In genomic region chr16:51441331-51441730, GRCh38 we compare ENCODE assay signal across 34 cellular contexts.
DNase-seq lines count a peak whose midpoint lies in the region; ATAC-seq and TF ChIP-seq lines count a peak whose summit lies in the region.
"Had no signal": no experiment of that assay in that cellular context is flagged by ENCODE, and none has a peak within 500 bp of the region (broad histone marks: within the 10 kb centered on the region; RNA-seq: fewer than 3 reads in every experiment).

No MANE protein-coding gene starts in this region.

- H3K9me3 ChIP-seq in cardiac muscle cell (ENCODE audit: low read depth) (no peaks in the 10 kb centered on the region), endodermal cell (ENCODE audit: control insufficient read depth, low read length) (no peaks in the 10 kb centered on the region), vagina (no peaks in the 10 kb centered on the region)
- H3K9me3 ChIP-seq: ascending aorta, lower lobe of right lung, ovary, Peyer's patch had no signal

- intact Hi-C loops in Right ventricle myocardium inferior (cut with DNase I) (no loop called here), vagina (cut with DNase I) (no loop called here)

- ATAC-seq in Right ventricle myocardium inferior (no peak), HG03442 (IDR thresholded peaks at IDR 0.05; ENCODE audit: unreplicated experiment) (no peak)
- ATAC-seq: activated CD4-positive, alpha-beta T cell treated with anti-CD3 and anti-CD28 coated beads for 36 hours; lower lobe of right lung; naive thymus-derived CD8-positive, alpha-beta T cell; stimulated activated memory B cell treated with anti-CD40 and anti-IgM and Interleukin-4, amounts not matched to agents 10 μg/mL and 1 μg/mL and 100 μg/mL, for 72 hours had no signal

- no peak for TF ChIP-seq POLR2A in vagina (IDR thresholded peaks at IDR 0.05)

- H3K27me3 Mint-ChIP-seq in endodermal cell (ENCODE audit: insufficient read depth) (no peaks in the 10 kb centered on the region), nephron (ENCODE audit: low read depth) (peaks cover 57% of the 10 kb centered on the region)

- H3K4me3 ChIP-seq in cardiac muscle cell (peak overlapping the region; percentile 5), endodermal cell (ENCODE audit: low read length) (peak overlapping the region; percentile 48), vagina (no peak overlapping the region)
- H3K4me3 ChIP-seq: ascending aorta, GM23248, lower lobe of right lung, ovary, Peyer's patch had no signal

- H3K36me3 Mint-ChIP-seq in endodermal cell (ENCODE audit: low read depth) (no peaks in the 10 kb centered on the region), nephron (ENCODE audit: low read depth) (no peaks in the 10 kb centered on the region)
- H3K36me3 Mint-ChIP-seq: activated naive CD8-positive, alpha-beta T cell treated with anti-CD3 and anti-CD28 coated beads, Interleukin-2, amount 10 ng/mL, durations not matched to agents 7 days and 5 days; CD14-positive monocyte; stimulated activated memory B cell treated with anti-CD40 and anti-IgM and Interleukin-4, amounts not matched to agents 10 μg/mL and 1 μg/mL and 100 μg/mL, for 72 hours had no signal

- H3K27ac Mint-ChIP-seq in endodermal cell (no peak overlapping the region), nephron (peak overlapping the region in 2 of 3 experiments; percentile 19 to 86)
- H3K27ac Mint-ChIP-seq: activated CD4-positive, alpha-beta T cell treated with anti-CD3 and anti-CD28 coated beads for 36 hours; activated naive CD8-positive, alpha-beta T cell treated with anti-CD3 and anti-CD28 coated beads, Interleukin-2, amount 10 ng/mL, durations not matched to agents 7 days and 5 days; HFFc6; naive thymus-derived CD8-positive, alpha-beta T cell; stimulated activated memory B cell treated with anti-CD40 and anti-IgM and Interleukin-4, amounts not matched to agents 10 μg/mL and 1 μg/mL and 100 μg/mL, for 72 hours had no signal

- no peak for DNase-seq in cardiac muscle cell (ENCODE audit: low read depth in 1 of 2, low spot score in 1 of 2)
- DNase-seq in Right ventricle myocardium inferior (ENCODE audit: missing footprints), result no peak
- no peak for DNase-seq in endodermal cell
- no peak for DNase-seq in vagina (ENCODE audit: extremely low spot score in 2 of 2)
- DNase-seq in cerebellar nuclear complex (lab: John Stamatoyannopoulos, UW), result no peak
- no peak for DNase-seq in iPS-NIHi11 (ENCODE audit: low spot score)
- DNase-seq: activated CD4-positive, alpha-beta T cell treated with anti-CD3 and anti-CD28 coated beads for 36 hours; activated effector memory CD4-positive, alpha-beta T cell treated with anti-CD3 and anti-CD28 coated beads, Interleukin-2, amount 50 U/mL, for 16 hours; activated naive CD8-positive, alpha-beta T cell treated with anti-CD3 and anti-CD28 coated beads, Interleukin-2, amount 10 ng/mL, durations not matched to agents 7 days and 5 days; activated T-cell treated with anti-CD3 and anti-CD28 coated beads, Interleukin-2, amount 50 U/mL, for 1 hour; Calu3; DMS79 treated with DMSO at 0.1 percent for 48 hours; effector CD4-positive, alpha-beta T cell; GF-D8; GM23248; HFFc6; KBM-7; lower lobe of right lung; naive thymus-derived CD8-positive, alpha-beta T cell; NCI-H1092 treated with DMSO at 0.1 percent for 48 hours; NCI-H187; NCI-H446 treated with DMSO at 0.1 percent for 48 hours; NCI-H774; ovary; Peyer's patch; retina; SHP77 treated with DMSO at 0.1 percent for 48 hours had no signal

- peak overlapping the region; percentile 42 for H3K4me3 Mint-ChIP-seq in endodermal cell
- no peak overlapping the region for H3K4me3 Mint-ChIP-seq in nephron
- H3K4me3 Mint-ChIP-seq: activated CD4-positive, alpha-beta T cell treated with anti-CD3 and anti-CD28 coated beads for 36 hours; activated naive CD8-positive, alpha-beta T cell treated with anti-CD3 and anti-CD28 coated beads, Interleukin-2, amount 10 ng/mL, durations not matched to agents 7 days and 5 days; HFFc6; naive thymus-derived CD8-positive, alpha-beta T cell; stimulated activated memory B cell treated with anti-CD40 and anti-IgM and Interleukin-4, amounts not matched to agents 10 μg/mL and 1 μg/mL and 100 μg/mL, for 72 hours had no signal

- 44 to 55% methylated on average over 1 to 4 of the region's 4 CpGs for WGBS in endodermal cell (ENCODE audit: insufficient coverage in 1 of 2, insufficient read length in 1 of 2), 2 experiments

- H3K9ac ChIP-seq in endodermal cell (ENCODE audit: extremely low read depth, low read length, poor library complexity, severe bottlenecking), result no peak overlapping the region
- H3K9ac ChIP-seq: GM23248 had no signal

- no peak for TF ChIP-seq CTCF in cardiac muscle cell (IDR thresholded peaks at IDR 0.05; ENCODE audit: low read depth, low read length)
- TF ChIP-seq CTCF in endodermal cell (conservative IDR thresholded peaks at IDR 0.05), result no peak
- TF ChIP-seq CTCF in nephron (IDR thresholded peaks at IDR 0.05; ENCODE audit: unreplicated experiment in 3 of 3), result no peak
- no peak for TF ChIP-seq CTCF in vagina (IDR thresholded peaks at IDR 0.05)

- H3K4me1 ChIP-seq in cardiac muscle cell (ENCODE audit: low read depth) (peaks cover 9% of the 10 kb centered on the region), endodermal cell (ENCODE audit: control insufficient read depth, insufficient read depth, low read length) (no peaks in the 10 kb centered on the region), vagina (peaks cover 25% of the 10 kb centered on the region)
- H3K4me1 ChIP-seq: ascending aorta, lower lobe of right lung, Peyer's patch had no signal

- H3K27ac ChIP-seq in cardiac muscle cell, result no peak overlapping the region
- peak overlapping the region; percentile 55 for H3K27ac ChIP-seq in endodermal cell (ENCODE audit: low read depth, low read length)
- H3K27ac ChIP-seq in vagina, result peak overlapping the region; percentile 65
- H3K27ac ChIP-seq: 22Rv1, ascending aorta, epithelial cell of prostate, GM23248, lower lobe of right lung, ovary, Peyer's patch had no signal

- no peaks in the 10 kb centered on the region for H3K36me3 ChIP-seq in cardiac muscle cell
- no peaks in the 10 kb centered on the region for H3K36me3 ChIP-seq in endodermal cell (ENCODE audit: control insufficient read depth, insufficient read depth, low read length)
- no peaks in the 10 kb centered on the region for H3K36me3 ChIP-seq in vagina
- H3K36me3 ChIP-seq: ascending aorta, lower lobe of right lung, ovary, Peyer's patch had no signal

- H3K9me3 Mint-ChIP-seq in endodermal cell, result peaks cover 2% of the 10 kb centered on the region
- no peaks in the 10 kb centered on the region for H3K9me3 Mint-ChIP-seq in nephron
- H3K9me3 Mint-ChIP-seq: HFFc6 had no signal

- H3K4me1 Mint-ChIP-seq in endodermal cell (peaks cover 47% of the 10 kb centered on the region), nephron (peaks cover 16% of the 10 kb centered on the region)
- H3K4me1 Mint-ChIP-seq: activated CD4-positive, alpha-beta T cell treated with anti-CD3 and anti-CD28 coated beads for 36 hours; activated naive CD8-positive, alpha-beta T cell treated with anti-CD3 and anti-CD28 coated beads, Interleukin-2, amount 10 ng/mL, durations not matched to agents 7 days and 5 days; CD14-positive monocyte; naive thymus-derived CD8-positive, alpha-beta T cell; stimulated activated memory B cell treated with anti-CD40 and anti-IgM and Interleukin-4, amounts not matched to agents 10 μg/mL and 1 μg/mL and 100 μg/mL, for 72 hours had no signal

- H3K27me3 ChIP-seq in cardiac muscle cell, result no peaks in the 10 kb centered on the region
- no peaks in the 10 kb centered on the region for H3K27me3 ChIP-seq in endodermal cell (ENCODE audit: control insufficient read depth, insufficient read depth, low read length, poor library complexity, severe bottlenecking)
- no peaks in the 10 kb centered on the region for H3K27me3 ChIP-seq in vagina
- H3K27me3 ChIP-seq: ascending aorta, ovary, Peyer's patch had no signal

Comparison
In these comparisons a context has a peak if more than half of its experiments do, and no peak if none do; other contexts are left out.
1. H3K4me3 ChIP-seq: peak in cardiac muscle cell (single experiment) and endodermal cell (single experiment); none in vagina (0 of 2).